Comparison of ENCODE assay signal across 24 cellular contexts in the genomic region with DNA sequence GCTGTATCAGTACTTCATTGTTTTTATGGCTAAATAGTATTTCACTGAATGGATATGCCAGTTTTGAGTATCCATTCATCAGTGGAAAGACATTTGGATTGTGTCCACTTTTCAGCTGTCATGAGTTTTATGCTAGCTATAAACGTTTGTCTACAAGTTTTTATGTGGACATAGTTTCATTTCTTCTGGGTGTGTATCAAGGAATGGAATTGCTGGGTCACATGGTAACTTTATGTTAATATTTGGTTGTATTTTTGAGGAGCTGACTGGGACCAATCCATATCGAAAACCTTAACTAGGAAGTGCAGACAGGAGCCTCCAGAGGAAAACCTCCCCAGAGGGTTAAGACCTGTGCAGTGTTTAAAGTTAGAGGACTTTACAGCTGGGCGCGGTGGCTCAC. TPM values are rescaled to one million over a fixed set of nuclear protein-coding genes. Genes with fewer than 3 reads are reported as not detected.
DNase-seq lines count a peak whose midpoint lies in the region; ATAC-seq, FAIRE-seq and TF ChIP-seq lines count a peak whose summit lies in the region.
"Had no signal": no experiment of that assay in that cellular context is flagged by ENCODE, and none has a peak within 500 bp of the region (broad histone marks: within the 10 kb centered on the region; RNA-seq: fewer than 3 reads in every experiment).

No MANE protein-coding gene starts in this region.

- POLR2A ChIA-PET in HEK293 (lab: Yijun Ruan, JAX), result no interaction called here
- POLR2A ChIA-PET in K562 (lab: Yijun Ruan, JAX), result interaction anchor here (0.7 kb wide), 1 partner anchor 17 kb away, joined by 3 read pairs; no protein-coding TSS in a partner anchor
- POLR2A ChIA-PET in activated CD4-positive, alpha-beta T cell treated with anti-CD3 and anti-CD28 coated beads for 36 hours (lab: Charles Lee), result no interaction called here

- TF ChIP-seq RAD21 in K562 (CRISPR knock-in tag; conservative IDR thresholded peaks at IDR 0.05 in 1 of 2, IDR thresholded peaks at IDR 0.05 in 1 of 2), result no peak

- CTCF ChIA-PET in HEK293 (lab: Yijun Ruan, JAX), result interaction anchor here (0.8 to 1.6 kb wide), 5 partner anchors 8 to 281 kb away, joined by 3 to 8 read pairs (median 4); no protein-coding TSS in a partner anchor
- CTCF ChIA-PET in K562 (lab: Yijun Ruan, JAX; ENCODE audit: low intra/inter-chr PET ratio), result no interaction called here
- CTCF ChIA-PET in activated CD4-positive, alpha-beta T cell treated with anti-CD3 and anti-CD28 coated beads for 36 hours (lab: Charles Lee), result interaction anchor here (0.5 to 1.0 kb wide), 2 partner anchors 131 to 278 kb away, joined by 3 read pairs; no protein-coding TSS in a partner anchor

- TF ChIP-seq POLR2A in K562 (conservative IDR thresholded peaks at IDR 0.05), result no peak

- H3K27ac ChIP-seq in HEK293 (ENCODE audit: extremely low read depth, low read depth, low read length) (no peak overlapping the region), K562 (ENCODE audit: extremely low read depth, low read depth, low read length) (no peak overlapping the region)
- H3K27ac ChIP-seq: 22Rv1; A549; BLaER1 treated with 17β-estradiol and CSF1 and Interleukin-3, amounts not matched to agents 10 nM and 100 nM; C4-2B had no signal

- no peak overlapping the region for H3K9ac ChIP-seq in K562 (ENCODE audit: insufficient read depth in 1 of 2, low read depth in 2 of 2, low read length in 2 of 2)
- H3K9ac ChIP-seq: BLaER1 treated with 17β-estradiol and CSF1 and Interleukin-3, amounts not matched to agents 10 nM and 100 nM had no signal

- no peak overlapping the region for H3K27ac Mint-ChIP-seq in HFFc6
- H3K27ac Mint-ChIP-seq in activated CD4-positive, alpha-beta T cell treated with anti-CD3 and anti-CD28 coated beads for 36 hours, result no peak overlapping the region
- H3K27ac Mint-ChIP-seq: B cell; CD4-positive, alpha-beta T cell; CD8-positive, alpha-beta T cell had no signal

- H3K4me1 ChIP-seq in HEK293 (ENCODE audit: control insufficient read depth, insufficient read depth, low read length) (peaks cover 8% of the 10 kb centered on the region; the same call in 1 of the 2 replicates), K562 (replicated peaks in 1 of 2; ENCODE audit: control insufficient read depth in 2 of 2, insufficient read depth in 2 of 2, low read length in 2 of 2) (no peaks in the 10 kb centered on the region; a peak in 1 of 5 replicates)
- H3K4me1 ChIP-seq: A549 had no signal

- H3K79me2 ChIP-seq in K562 (ENCODE audit: control insufficient read depth, insufficient read depth, low read length), result no peaks in the 10 kb centered on the region

- no peak for TF ChIP-seq EP300 in K562 (IDR thresholded peaks at IDR 0.05; ENCODE audit: low read length)

- WGBS in K562 (ENCODE audit: insufficient coverage, low coverage, missing lambda C conversion rate), result 61% methylated on average over 4 of the region's 4 CpGs

- 0 out of 2 replicates have a peak overlapping the region, but pooled peaks have one; percentile 8 for H2AFZ ChIP-seq in K562 (ENCODE audit: low read depth, low read length)

- ATAC-seq in K562 (no peak), left colon (peak; percentile 90), GM21367 (IDR thresholded peaks at IDR 0.05; ENCODE audit: unreplicated experiment) (no peak)
- ATAC-seq in activated CD4-positive, alpha-beta T cell treated with anti-CD3 and anti-CD28 coated beads for 36 hours, result no peak
- ATAC-seq: A549; CD8-positive, alpha-beta T cell; GM12878 had no signal

- BruUV-seq in K562 (replicated peaks; lab: Mats Ljungman, UMichigan), result no TSS peak

- H3K27me3 ChIP-seq in K562 (ENCODE audit: control insufficient read depth in 2 of 2, insufficient read depth in 2 of 2, low read length in 2 of 2), result no peaks in the 10 kb centered on the region
- H3K27me3 ChIP-seq: BLaER1 treated with 17β-estradiol and CSF1 and Interleukin-3, amounts not matched to agents 10 nM and 100 nM had no signal

- TF ChIP-seq CTCF in HEK293 (tag by site-specific recombination; IDR thresholded peaks at IDR 0.05) (no peak), K562 (IDR thresholded peaks at IDR 0.05 in 2 of 3, conservative IDR thresholded peaks at IDR 0.05 in 1 of 3; ENCODE audit: insufficient read depth in 2 of 3, low read depth in 1 of 3, low read length in 3 of 3) (no peak), HFFc6 (IDR thresholded peaks at IDR 0.05) (no peak)

- H4K20me1 ChIP-seq in K562 (replicated peaks; ENCODE audit: control insufficient read depth, insufficient read depth, low read length), result no peaks in the 10 kb centered on the region
- H4K20me1 ChIP-seq: BLaER1 treated with 17β-estradiol and CSF1 and Interleukin-3, amounts not matched to agents 10 nM and 100 nM had no signal

- no peak for FAIRE-seq in K562 (lab: Jason Lieb, UNC)
- FAIRE-seq: A549, GM12878, GM12892, GM18507 had no signal

- H3K9me3 Mint-ChIP-seq in HFFc6, result no peaks in the 10 kb centered on the region
- no peaks in the 10 kb centered on the region for H3K9me3 Mint-ChIP-seq in activated CD4-positive, alpha-beta T cell treated with anti-CD3 and anti-CD28 coated beads for 36 hours (ENCODE audit: low read depth)
- H3K9me3 Mint-ChIP-seq: CD4-positive, alpha-beta T cell; CD8-positive, alpha-beta T cell had no signal

- in situ Hi-C loops in K562 (cut with MboI), result no loop called here

- H3K4me2 ChIP-seq in K562 (ENCODE audit: insufficient read depth, low read length), result no peak overlapping the region
- H3K4me2 ChIP-seq: A549; BLaER1 treated with 17β-estradiol and CSF1 and Interleukin-3, amounts not matched to agents 10 nM and 100 nM had no signal

- H3K4me3 Mint-ChIP-seq in HFFc6, result no peak overlapping the region
- H3K4me3 Mint-ChIP-seq in activated CD4-positive, alpha-beta T cell treated with anti-CD3 and anti-CD28 coated beads for 36 hours, result no peak overlapping the region
- H3K4me3 Mint-ChIP-seq: B cell; CD4-positive, alpha-beta T cell; CD8-positive, alpha-beta T cell had no signal

- peaks cover 33% of the 10 kb centered on the region for H3K4me1 Mint-ChIP-seq in HFFc6 (ENCODE audit: low read depth)
- no peaks in the 10 kb centered on the region for H3K4me1 Mint-ChIP-seq in activated CD4-positive, alpha-beta T cell treated with anti-CD3 and anti-CD28 coated beads for 36 hours

- H3K9me1 ChIP-seq in K562 (ENCODE audit: control insufficient read depth, insufficient read depth, low read length), result no peaks in the 10 kb centered on the region

- DNase-seq in K562 (ENCODE audit: extremely low read depth in 1 of 4, low spot score in 3 of 4), result no peak
- DNase-seq in left colon, result no peak
- DNase-seq in HFFc6, result no peak
- DNase-seq in activated CD4-positive, alpha-beta T cell treated with anti-CD3 and anti-CD28 coated beads for 36 hours, result no peak
- DNase-seq: AML-193; CD4-positive, alpha-beta T cell; CD8-positive, alpha-beta T cell; DMS 273 treated with DMSO at 0.1 percent for 48 hours; DMS153; DMS53; DMS79; DND-41; EL; GDM1 had no signal

- H3K27me3 Mint-ChIP-seq in HFFc6 (ENCODE audit: insufficient read depth), result peaks cover 5% of the 10 kb centered on the region; the same call in 1 of the 2 replicates
- H3K27me3 Mint-ChIP-seq in activated CD4-positive, alpha-beta T cell treated with anti-CD3 and anti-CD28 coated beads for 36 hours, result no peaks in the 10 kb centered on the region
- H3K27me3 Mint-ChIP-seq: B cell; CD4-positive, alpha-beta T cell had no signal

- H3K36me3 ChIP-seq in HEK293 (ENCODE audit: control insufficient read depth in 2 of 2, insufficient read depth in 1 of 2, low read length in 2 of 2) (no peaks in the 10 kb centered on the region), K562 (ENCODE audit: control insufficient read depth, insufficient read depth, low read length) (no peaks in the 10 kb centered on the region)
- H3K36me3 ChIP-seq: BLaER1 treated with 17β-estradiol and CSF1 and Interleukin-3, amounts not matched to agents 10 nM and 100 nM had no signal

- H3K9me3 ChIP-seq in HEK293 (ENCODE audit: control insufficient read depth, insufficient read depth, low read depth, low read length), result no peaks in the 10 kb centered on the region
- no peaks in the 10 kb centered on the region for H3K9me3 ChIP-seq in K562 (replicated peaks; ENCODE audit: control insufficient read depth, insufficient read depth, low read depth, low read length)
- H3K9me3 ChIP-seq: A549; BLaER1 treated with 17β-estradiol and CSF1 and Interleukin-3, amounts not matched to agents 10 nM and 100 nM had no signal

- intact Hi-C loops in K562 (cut with micrococcal nuclease) (loop anchor here (10.0 kb wide), 1 partner anchor 680 kb away; no protein-coding TSS in a partner anchor), left colon (cut with DNase I, micrococcal nuclease) (no loop called here)
- intact Hi-C loops in activated CD4-positive, alpha-beta T cell treated with anti-CD3 and anti-CD28 coated beads for 36 hours (cut with DNase I, micrococcal nuclease), result no loop called here

- H3K4me3 ChIP-seq in HEK293 (ENCODE audit: low read depth, low read length) (no peak overlapping the region), K562 (no peak overlapping the region)
- H3K4me3 ChIP-seq: A549; BLaER1 treated with 17β-estradiol and CSF1 and Interleukin-3, amounts not matched to agents 10 nM and 100 nM; GM12878 had no signal

- H3K36me3 Mint-ChIP-seq in HFFc6 (ENCODE audit: low read depth), result no peaks in the 10 kb centered on the region
- no peaks in the 10 kb centered on the region for H3K36me3 Mint-ChIP-seq in activated CD4-positive, alpha-beta T cell treated with anti-CD3 and anti-CD28 coated beads for 36 hours (ENCODE audit: low read depth)
- H3K36me3 Mint-ChIP-seq: CD8-positive, alpha-beta T cell had no signal

RNA-seq across cellular contexts. Expression of a gene that starts 31.8 kb away (rescaled TPM):
- 0.37 and 0.74 TPM in 2 replicates for total RNA-seq in K562 (2011; cell fraction: chromatin; rRNA removed; ENCODE audit: low replicate concordance)
- total RNA-seq in K562 (2011; cell fraction: nucleolus; rRNA removed), result 0.17 and 0.26 TPM in 2 replicates
- 0.15 and 0.31 TPM in 2 replicates for total RNA-seq in K562 (2011; cell fraction: nucleoplasm; rRNA removed)
- total RNA-seq in K562 (2014; rRNA removed), result 0.04 and 0.09 TPM in 2 replicates
- total RNA-seq in K562 (2014; rRNA removed; fragmentation: Illumina TruSeq; extraction: Trizol), result 0.10 and 0.11 TPM in 2 replicates
- 0.07 and 0.08 TPM in 2 replicates for total RNA-seq in K562 (2015; rRNA removed; fragmentation: Illumina TruSeq; extraction: Trizol)
- 0.09 and 0.16 TPM in 2 replicates for total RNA-seq in K562 (2021)
- 0.08 TPM in 2 replicates for polyA plus RNA-seq in K562 (2011; rRNA removed)
- 0.04 TPM in 1 of 2 replicates, not detected in the other for polyA plus RNA-seq in K562 (2011; cell fraction: cytosol; rRNA removed)
- polyA plus RNA-seq in K562 (2011; cell fraction: nucleus; rRNA removed), result 0.10 and 0.33 TPM in 2 replicates
- 0.05 and 0.33 TPM in 2 replicates for polyA plus RNA-seq in K562 (2012)
- 0.01 and 0.03 TPM in 2 replicates for polyA plus RNA-seq in K562 (2014; fragmentation: Illumina TruSeq; extraction: Trizol)
- polyA plus RNA-seq in K562 (2014; fragmentation: Nextera tagmentation; extraction: Ambion mirVana), result under 1 TPM in 1 of 2 experiments, not detected in 1; 0.01 TPM
- 0.03 TPM in 1 of 2 replicates, not detected in the other for polyA plus RNA-seq in K562 (2014; rRNA removed)
- polyA minus RNA-seq in K562 (2011; rRNA and poly(A)+ RNA removed), result 0.18 TPM in 2 replicates
- polyA minus RNA-seq in K562 (2011; cell fraction: cytosol; rRNA and poly(A)+ RNA removed), result not detected in 2 replicates
- polyA minus RNA-seq in K562 (2011; cell fraction: nucleus; rRNA and poly(A)+ RNA removed), result 0.27 and 1.00 TPM in 2 replicates
- total RNA-seq in left colon, result 10 to 100 TPM in 1 of 2 donors, 1 to 10 TPM in 1; 9.2 to 12.8 TPM
- 1 to 10 TPM; 1.3 to 4.3 (median 1.9) TPM for total RNA-seq in HFFc6 (2021; fragmentation: NEBNext Ultra II Directional; extraction: Animal tissue kit (Norgen Biotek cat#: 25700))
- total RNA-seq in activated CD4-positive, alpha-beta T cell treated with anti-CD3 and anti-CD28 coated beads for 36 hours, result 1 to 10 TPM; 1.9 to 3.8 TPM
